In the genomic region with DNA sequence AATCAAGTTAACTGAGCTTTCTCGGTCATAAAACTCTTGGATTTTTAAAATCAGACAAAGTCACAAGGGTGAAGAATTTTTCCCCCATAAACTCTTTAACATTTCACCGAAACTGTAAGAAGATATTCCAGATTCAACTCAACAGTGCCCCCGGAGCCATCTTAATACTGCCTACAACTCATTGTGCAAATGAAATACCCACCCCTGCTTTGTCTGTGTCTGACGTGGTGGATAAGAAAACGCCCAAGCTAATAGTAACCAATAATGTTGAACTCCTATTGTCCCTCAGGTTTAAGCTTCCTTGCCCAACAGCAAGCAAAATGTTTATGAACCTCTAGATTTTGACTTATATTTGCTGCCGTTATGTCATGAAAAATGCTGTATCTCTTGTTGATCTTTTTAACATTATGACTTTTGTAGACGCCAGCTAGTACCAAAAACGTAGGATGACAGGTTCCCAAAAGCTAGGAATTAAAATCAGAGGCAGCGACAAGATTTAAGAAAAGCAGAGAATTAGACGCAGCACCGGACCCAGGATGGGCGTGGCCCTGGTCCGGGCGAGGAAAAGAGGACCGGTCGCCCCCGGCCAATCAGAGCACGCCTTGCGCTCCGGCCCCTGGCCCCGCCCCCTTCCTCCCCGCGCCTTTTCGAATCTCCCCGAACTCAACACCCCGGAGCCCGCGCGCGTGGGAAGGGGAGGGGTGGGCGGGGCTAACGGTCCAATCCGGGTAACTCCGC, we compare ENCODE assay signal across 8 cellular contexts. TPM values are rescaled to one million over a fixed set of nuclear protein-coding genes. Genes with fewer than 3 reads are reported as not detected.
A peak's percentile ranks its signal among the peaks of the same experiment; 100 is the strongest.
DNase-seq lines count a peak whose midpoint lies in the region; ATAC-seq and TF ChIP-seq lines count a peak whose summit lies in the region.

No MANE protein-coding gene starts in this region.

- CTCF ChIA-PET in Calu3 (lab: Charles Lee): interaction anchor here (0.6 to 1.5 kb wide), 6 partner anchors 10 to 207 kb away, joined by 3 to 9 read pairs (median 3); partner anchors contain the start of genes PAFAH2 and PDIK1L

- peaks cover 42% of the 10 kb centered on the region for H3K36me3 Mint-ChIP-seq in Calu3 (ENCODE audit: insufficient read depth, unreplicated experiment)

- ATAC-seq in GM21619 (IDR thresholded peaks at IDR 0.05; ENCODE audit: unreplicated experiment): peak; percentile 68

- H3K27ac Mint-ChIP-seq in Calu3 (ENCODE audit: unreplicated experiment): peak overlapping the region; percentile 62

- H3K36me3 ChIP-seq in mucosa of rectum (ENCODE audit: control insufficient read depth in 2 of 2, insufficient read depth in 2 of 2, low read length in 2 of 2): peaks cover 3 to 6% of the 10 kb centered on the region in 2 donors

- peak overlapping the region; percentile 79 for H3K4me3 Mint-ChIP-seq in Calu3 (ENCODE audit: low read depth, unreplicated experiment)

- H3K9ac ChIP-seq in mucosa of rectum (ENCODE audit: low read depth in 1 of 2, low read length in 2 of 2): peak overlapping the region; percentile 50 to 58

- no peaks in the 10 kb centered on the region for H3K9me3 ChIP-seq in mucosa of rectum (ENCODE audit: control insufficient read depth in 2 of 2, low read length in 2 of 2)

- peaks cover 9 to 13% of the 10 kb centered on the region in 2 donors for H3K4me1 ChIP-seq in mucosa of rectum (ENCODE audit: control insufficient read depth in 2 of 2, insufficient read depth in 2 of 2, low read length in 2 of 2)

- no peak for TF ChIP-seq CTCF in Calu3 (IDR thresholded peaks at IDR 0.05; ENCODE audit: unreplicated experiment)

- in situ Hi-C loops in KBM-7 (cut with MboI; ENCODE audit: low pct_unique_long_range_greater_than_20kb, low sequenced_read_pairs): no loop called here

- no TSS peak for BruUV-seq in Calu3 (replicated peaks; lab: Mats Ljungman, UMichigan)

- DNase-seq in Calu3 (peak; percentile 90), KBM-7 (peak; percentile 80), OCI-M2 (lab: John Stamatoyannopoulos, UW; ENCODE audit: unreplicated experiment) (peak; percentile 23), erythroblast (lab: John Stamatoyannopoulos, UW) (peak; percentile 97)
- DNase-seq in activated T-cell treated with anti-CD3 and anti-CD28 coated beads, Interleukin-2, amount 50 U/mL, for 1 hour: peak; percentile 90
- peak; percentile 86 to 91 for DNase-seq in stimulated activated CD8-positive, alpha-beta memory T cell treated with anti-CD3 and anti-CD28 coated beads, Interleukin-4, amount 100 ng/mL, for 4 hours (ENCODE audit: low read depth in 2 of 2, low spot score in 1 of 2)

- no peaks in the 10 kb centered on the region for H3K27me3 Mint-ChIP-seq in Calu3 (ENCODE audit: unreplicated experiment)

- peak overlapping the region; percentile 67 to 84 for H3K4me3 ChIP-seq in mucosa of rectum (ENCODE audit: low read length in 2 of 2)

- H3K27ac ChIP-seq in mucosa of rectum (ENCODE audit: low read depth in 2 of 2, low read length in 2 of 2): peak overlapping the region in 1 of 2 donors; percentile 44

- no peaks in the 10 kb centered on the region for H3K9me3 Mint-ChIP-seq in Calu3 (ENCODE audit: low read depth, unreplicated experiment)

- no peak for TF ChIP-seq POLR2A in erythroblast (IDR thresholded peaks at IDR 0.05; ENCODE audit: low read length)

- intact Hi-C loops in Calu3 (cut with micrococcal nuclease; ENCODE audit: unreplicated experiment): no loop called here

- H3K4me1 Mint-ChIP-seq in Calu3 (ENCODE audit: low read depth, unreplicated experiment): peaks cover 9% of the 10 kb centered on the region

- H3K27me3 ChIP-seq in mucosa of rectum (ENCODE audit: control insufficient read depth in 2 of 2, insufficient read depth in 2 of 2, low read length in 2 of 2): no peaks in the 10 kb centered on the region

RNA-seq across cellular contexts. Expression of gene STMN1, which starts 1.1 kb away (rescaled TPM):
- 205 and 242 TPM in 2 replicates for total RNA-seq in Calu3 (2022)

RNA-seq across cellular contexts. Expression of gene PAQR7, which starts 29.6 kb away (rescaled TPM):
- total RNA-seq in Calu3 (2022): 13.6 and 15.9 TPM in 2 replicates

RNA-seq across cellular contexts. Expression of gene AUNIP, which starts 45.9 kb away (rescaled TPM):
- 7.7 and 10.6 TPM in 2 replicates for total RNA-seq in Calu3 (2022)

Comparison
In these comparisons a context has a peak if more than half of its experiments do, and no peak if none do; other contexts are left out.
1. DNase-seq: peak in every context shown above with its lines; median percentile 97 in erythroblast; 90 in Calu3; 90 in activated T-cell treated with anti-CD3 and anti-CD28 coated beads, Interleukin-2, amount 50 U/mL, for 1 hour; 88 in stimulated activated CD8-positive, alpha-beta memory T cell treated with anti-CD3 and anti-CD28 coated beads, Interleukin-4, amount 100 ng/mL, for 4 hours; 80 in KBM-7; 23 in OCI-M2.